Comparison of ENCODE assay signal across 18 cellular contexts in the genomic region with DNA sequence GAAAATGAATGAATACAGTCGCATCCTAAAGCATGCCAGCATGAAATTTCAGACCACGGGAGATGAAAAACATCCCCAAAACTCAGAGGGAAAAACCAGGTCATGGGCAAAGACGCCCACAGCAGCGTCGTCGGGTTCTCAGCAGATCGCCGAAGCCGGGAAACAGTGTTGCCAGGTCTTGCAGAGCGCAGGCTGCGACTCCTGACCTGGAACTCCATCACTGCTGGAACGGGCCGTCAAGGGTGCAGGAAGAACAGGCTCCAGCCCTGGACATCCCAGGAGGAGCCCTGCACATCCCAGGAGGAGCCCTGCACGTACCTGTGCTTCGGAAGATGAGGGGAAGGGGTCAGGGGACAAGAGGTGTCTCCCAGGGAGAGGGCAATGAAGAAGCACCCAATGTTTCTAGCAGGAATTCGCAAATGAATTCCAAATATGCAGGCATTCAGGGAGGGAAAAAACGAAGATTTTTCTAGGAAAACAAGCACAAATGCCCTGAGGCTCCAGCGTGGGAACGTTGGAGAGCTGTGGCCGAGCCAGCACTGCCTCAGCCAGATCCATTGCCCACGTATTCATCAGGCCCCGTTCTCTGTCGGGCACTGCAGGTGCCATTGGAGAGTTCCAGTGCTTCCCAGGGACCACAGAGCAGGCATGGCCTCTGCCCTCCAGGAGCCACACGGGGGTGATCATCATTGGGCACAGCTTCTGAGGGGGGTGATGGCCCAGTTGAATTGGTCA.
DNase-seq lines count a peak whose midpoint lies in the region; ATAC-seq, FAIRE-seq and TF ChIP-seq lines count a peak whose summit lies in the region.
"Had no signal": no experiment of that assay in that cellular context is flagged by ENCODE, and none has a peak within 500 bp of the region (broad histone marks: within the 10 kb centered on the region; RNA-seq: fewer than 3 reads in every experiment).

No MANE protein-coding gene starts in this region.

- no peak overlapping the region; the same call in 2 of the 3 replicates for H3K4me3 Mint-ChIP-seq in GM23338

- H3K56ac ChIP-seq in H1 (replicated peaks; ENCODE audit: insufficient read length, low read depth, low read length) = no peak overlapping the region

- no peak overlapping the region for H3K14ac ChIP-seq in H1 (ENCODE audit: insufficient read length)

- H4K20me1 ChIP-seq in GM23338 (replicated peaks; ENCODE audit: insufficient read depth) (no peaks in the 10 kb centered on the region), H1 (replicated peaks in 1 of 2; ENCODE audit: control insufficient read depth in 1 of 2, insufficient read depth in 2 of 2, low read length in 2 of 2) (peaks cover 2 to 4% of the 10 kb centered on the region in 2 experiments), osteoblast (ENCODE audit: insufficient read depth, low read length) (no peaks in the 10 kb centered on the region)

- H2BK120ac ChIP-seq in H1 (replicated peaks; ENCODE audit: low read depth, low read length) = no peak overlapping the region

- H3K36me3 ChIP-seq in A673 (ENCODE audit: insufficient read depth, low read length, poor library complexity, severe bottlenecking) (peaks cover 18% of the 10 kb centered on the region), GM23338 (ENCODE audit: insufficient read depth) (peaks cover 4% of the 10 kb centered on the region; the same call in 1 of the 2 replicates), H1 (ENCODE audit: control insufficient read depth in 2 of 4, insufficient read depth in 4 of 4, low read length in 3 of 4) (no peaks in the 10 kb centered on the region), osteoblast (ENCODE audit: insufficient read depth, low read length) (no peaks in the 10 kb centered on the region)

- peak overlapping the region; percentile 74 for H3K27ac Mint-ChIP-seq in GM23338

- H2BK12ac ChIP-seq in H1 (ENCODE audit: low read depth, low read length) = peak overlapping the region; percentile 60; the same call in 1 of the 2 replicates

- DNase-seq in A673 (ENCODE audit: low spot score) = no peak
- DNase-seq in GM23338 (ENCODE audit: low spot score) = no peak
- DNase-seq in H1 (ENCODE audit: low read depth in 1 of 2, low spot score in 2 of 2) = no peak
- DNase-seq in osteoblast (ENCODE audit: insufficient read length, low spot score, missing footprints) = peak; percentile 44
- DNase-seq in HK-2 (ENCODE audit: unreplicated experiment) = no peak
- DNase-seq: DMS 273 treated with DMSO at 0.1 percent for 48 hours, NCI-H1048, NCI-H1436 treated with DMSO at 0.1 percent for 48 hours, NCI-H2029 treated with DMSO at 0.1 percent for 48 hours, NCI-H2171 treated with DMSO at 0.1 percent for 48 hours, NCI-H774, PC-3 had no signal

- peak overlapping the region; percentile 21 for H3K4ac ChIP-seq in H1 (replicated peaks; ENCODE audit: insufficient read length, low read depth, low read length)

- no peak for TF ChIP-seq EP300 in H1 (IDR thresholded peaks at IDR 0.05; ENCODE audit: borderline replicate concordance in 1 of 2, low read depth in 2 of 2, low read length in 2 of 2)

- 0 out of 2 replicates have a peak, but pooled peaks cover 2% of the 10 kb centered on the region for H3K79me1 ChIP-seq in H1 (ENCODE audit: low read depth, low read length)

- H3K27ac ChIP-seq in A673 (ENCODE audit: low read depth, low read length, poor library complexity, severe bottlenecking) (peak overlapping the region; percentile 30), GM23338 (ENCODE audit: low read depth) (no peak overlapping the region), H1 (ENCODE audit: low read depth, low read length) (no peak overlapping the region), osteoblast (ENCODE audit: low read depth, low read length) (no peak overlapping the region)
- H3K27ac ChIP-seq: C4-2B, KMS-11 had no signal

- H3K9me3 ChIP-seq in A673 (ENCODE audit: low read depth, low read length, poor library complexity, severe bottlenecking) (peaks cover 3% of the 10 kb centered on the region), H1 (ENCODE audit: insufficient read depth in 2 of 2, low read depth in 1 of 2, low read length in 1 of 2) (peaks cover 0 to 8% of the 10 kb centered on the region in 2 experiments; a peak in 1 of 4 replicates), osteoblast (ENCODE audit: low read depth, low read length) (no peaks in the 10 kb centered on the region)

- H3F3A ChIP-seq in GM23338 (replicated peaks; ENCODE audit: low read depth) = no peaks in the 10 kb centered on the region

- H2BK15ac ChIP-seq in H1 (ENCODE audit: low read length) = no peak overlapping the region

- no peak overlapping the region for H3K18ac ChIP-seq in H1 (ENCODE audit: extremely low read depth, low read length)

- H3K9me3 Mint-ChIP-seq in GM23338 = peaks cover 17% of the 10 kb centered on the region

- 79% methylated on average over 21 of the region's 24 CpGs; no CpG with 5 or more reads in 1 of the 2 experiments for WGBS in H1 (ENCODE audit: extremely low coverage in 1 of 2, insufficient coverage in 1 of 2, insufficient read length in 1 of 2, insufficient replicate concordance in 2 of 2, low coverage in 1 of 2, low lambda C conversion rate in 2 of 2, missing lambda C conversion rate in 1 of 2), 2 experiments

- CTCF ChIA-PET in A673 (lab: Charles Lee) = no interaction called here
- CTCF ChIA-PET in H1 (lab: Charles Lee; ENCODE audit: partially characterized antibody) = no interaction called here

- peaks cover 24% of the 10 kb centered on the region for H3K4me1 Mint-ChIP-seq in GM23338

- peaks cover 21% of the 10 kb centered on the region for H3K36me3 Mint-ChIP-seq in GM23338 (ENCODE audit: low read depth)

- H3K4me1 ChIP-seq in A673 (ENCODE audit: insufficient read depth, low read length, poor library complexity, severe bottlenecking) = no peaks in the 10 kb centered on the region
- H3K4me1 ChIP-seq in GM23338 (ENCODE audit: insufficient read depth) = no peaks in the 10 kb centered on the region
- H3K4me1 ChIP-seq in H1 (replicated peaks in 1 of 4; ENCODE audit: control insufficient read depth in 3 of 4, insufficient read depth in 4 of 4, low read length in 3 of 4) = peaks cover 0 to 12% (median 4%) of the 10 kb centered on the region in 4 experiments; a peak in 1 of 7 replicates
- no peaks in the 10 kb centered on the region for H3K4me1 ChIP-seq in osteoblast (ENCODE audit: insufficient read depth, low read length)

- no peak for TF ChIP-seq POLR2A in H1 (IDR thresholded peaks at IDR 0.05; ENCODE audit: control extremely low read depth in 1 of 2, low read depth in 2 of 2, low read length in 2 of 2)

- peak overlapping the region; percentile 92; the same call in 1 of the 2 replicates for H4K8ac ChIP-seq in H1 (ENCODE audit: extremely low read depth, insufficient read depth, low read length)

- no peak overlapping the region for H3K9ac ChIP-seq in H1 (replicated peaks in 1 of 4; ENCODE audit: extremely low read depth in 1 of 4, low read depth in 3 of 4, low read length in 3 of 4)
- H3K9ac ChIP-seq: KMS-11 had no signal

- no TSS peak for BruUV-seq in A673 (replicated peaks; lab: Mats Ljungman, UMichigan)

- intact Hi-C loops in A673 (cut with micrococcal nuclease; ENCODE audit: unreplicated experiment) = no loop called here

- H3K9me2 ChIP-seq in GM23338 (ENCODE audit: insufficient read depth) = no peaks in the 10 kb centered on the region

- H2BK5ac ChIP-seq in H1 (ENCODE audit: low read depth, low read length) = no peak overlapping the region

- H3K79me2 ChIP-seq in GM23338 (replicated peaks; ENCODE audit: insufficient read depth) = no peaks in the 10 kb centered on the region
- H3K79me2 ChIP-seq in H1 (ENCODE audit: control insufficient read depth in 1 of 2, insufficient read depth in 2 of 2, low read length in 2 of 2) = no peaks in the 10 kb centered on the region
- no peaks in the 10 kb centered on the region for H3K79me2 ChIP-seq in osteoblast (ENCODE audit: insufficient read depth, low read length)

- no peak overlapping the region for H4K5ac ChIP-seq in H1 (ENCODE audit: insufficient read length, low read depth, low read length)

- TF ChIP-seq CTCF in A673 (conservative IDR thresholded peaks at IDR 0.05; ENCODE audit: low read depth, low read length) (no peak), GM23338 (conservative IDR thresholded peaks at IDR 0.05; ENCODE audit: low read depth in 2 of 2) (no peak), H1 (IDR thresholded peaks at IDR 0.05; ENCODE audit: control extremely low read depth in 1 of 3, insufficient read depth in 1 of 3, low read depth in 1 of 3, low read length in 3 of 3) (no peak), osteoblast (IDR thresholded peaks at IDR 0.05; ENCODE audit: extremely low read depth, low read depth, low read length) (no peak)

- ATAC-seq in GM23338 (peak; percentile 38), HG03460 (IDR thresholded peaks at IDR 0.05; ENCODE audit: unreplicated experiment) (no peak), GM19455 (IDR thresholded peaks at IDR 0.05; ENCODE audit: unreplicated experiment) (no peak), GM19467 (IDR thresholded peaks at IDR 0.05; ENCODE audit: unreplicated experiment) (no peak)
- ATAC-seq: PC-3 had no signal

- no peak for TF ChIP-seq RAD21 in H1 (IDR thresholded peaks at IDR 0.05 in 1 of 2, conservative IDR thresholded peaks at IDR 0.05 in 1 of 2; ENCODE audit: low read depth in 2 of 2, low read length in 2 of 2)

- no peak overlapping the region for H4K91ac ChIP-seq in H1 (replicated peaks; ENCODE audit: insufficient read length, low read length)

- no peaks in the 10 kb centered on the region for H3K27me3 ChIP-seq in A673 (replicated peaks; ENCODE audit: insufficient read depth, low read depth, low read length, poor library complexity)
- no peaks in the 10 kb centered on the region for H3K27me3 ChIP-seq in GM23338 (ENCODE audit: insufficient read depth)
- no peaks in the 10 kb centered on the region for H3K27me3 ChIP-seq in H1 (replicated peaks in 1 of 4; ENCODE audit: control insufficient read depth in 3 of 4, extremely low read depth in 1 of 4, insufficient read depth in 3 of 4, low read length in 3 of 4)
- no peaks in the 10 kb centered on the region for H3K27me3 ChIP-seq in osteoblast (ENCODE audit: insufficient read depth, low read length)

- H2BK20ac ChIP-seq in H1 (ENCODE audit: low read length) = no peak overlapping the region

- no peak overlapping the region for H3K4me3 ChIP-seq in A673 (ENCODE audit: low read depth, low read length, poor library complexity, severe bottlenecking)
- H3K4me3 ChIP-seq in GM23338 = no peak overlapping the region
- H3K4me3 ChIP-seq in H1 (ENCODE audit: extremely low read depth in 1 of 4, insufficient read depth in 2 of 4, low read depth in 3 of 4, low read length in 4 of 4) = no peak overlapping the region
- no peak overlapping the region for H3K4me3 ChIP-seq in osteoblast (ENCODE audit: insufficient read depth, low read length)

- POLR2A ChIA-PET in A673 (lab: Charles Lee; ENCODE audit: low non-redundant PET) = no interaction called here
- POLR2A ChIA-PET in H1 (lab: Charles Lee; ENCODE audit: partially characterized antibody) = no interaction called here

- no peak for FAIRE-seq in H1 (lab: Jason Lieb, UNC)
- FAIRE-seq: GM19239 had no signal

- H3K4me2 ChIP-seq in GM23338 (no peak overlapping the region), H1 (ENCODE audit: insufficient read depth in 1 of 2, low read depth in 2 of 2, low read length in 2 of 2) (no peak overlapping the region), osteoblast (ENCODE audit: insufficient read depth, low read length) (no peak overlapping the region)
- H3K4me2 ChIP-seq: KMS-11 had no signal

- peaks cover 8% of the 10 kb centered on the region for H3K27me3 Mint-ChIP-seq in GM23338 (ENCODE audit: insufficient read depth, low read depth, poor library complexity)

- H3K23me2 ChIP-seq in H1 (ENCODE audit: low read depth, low read length) = no peaks in the 10 kb centered on the region

- no peak overlapping the region for H3K23ac ChIP-seq in H1 (ENCODE audit: insufficient read length)

- no peak overlapping the region for H2AFZ ChIP-seq in GM23338
- no peak overlapping the region for H2AFZ ChIP-seq in H1 (ENCODE audit: low read length)
- H2AFZ ChIP-seq in osteoblast (ENCODE audit: low read length) = no peak overlapping the region

- H2AK5ac ChIP-seq in H1 (ENCODE audit: low read depth, low read length) = no peak overlapping the region
